9 cellular contexts compared by ENCODE assay signal in genomic region chr18:63444567-63444966, GRCh38. TPM values are rescaled to one million over a fixed set of nuclear protein-coding genes. Genes with fewer than 3 reads are reported as not detected.
DNase-seq lines count a peak whose midpoint lies in the region; ATAC-seq and TF ChIP-seq lines count a peak whose summit lies in the region.
"Had no signal": no experiment of that assay in that cellular context is flagged by ENCODE, and none has a peak within 500 bp of the region (broad histone marks: within the 10 kb centered on the region; RNA-seq: fewer than 3 reads in every experiment).

No MANE protein-coding gene starts in this region.

- H3K27me3 ChIP-seq in heart left ventricle = no peaks in the 10 kb centered on the region
- no peaks in the 10 kb centered on the region for H3K27me3 ChIP-seq in upper lobe of right lung

- CTCF ChIA-PET in HEK293T (lab: Yijun Ruan, JAX) = interaction anchor here (0.6 to 2.1 kb wide), 3 partner anchors 24 to 1189 kb away, joined by 3 to 7 read pairs (median 4); no protein-coding TSS in a partner anchor
- CTCF ChIA-PET in activated CD8-positive, alpha-beta T cell treated with anti-CD3 and anti-CD28 coated beads, Interleukin-2, amount 10 ng/mL, durations not matched to agents 7 days and 5 days (lab: Charles Lee) = interaction anchor here (1.3 kb wide), 1 partner anchor 10 kb away, joined by 3 read pairs; no protein-coding TSS in a partner anchor

- H3K4me3 ChIP-seq in heart left ventricle (no peak overlapping the region), upper lobe of right lung (no peak overlapping the region)

- intact Hi-C loops in heart left ventricle (cut with DNase I) (loop anchor here in 2 of 10 donors (5.0 kb wide), 2 partner anchors 422 to 427 kb away; no protein-coding TSS in a partner anchor), upper lobe of right lung (cut with DNase I) (no loop called here)

- H3K4me1 ChIP-seq in heart left ventricle (peaks cover 0 to 16% (median 0%) of the 10 kb centered on the region in 12 donors), upper lobe of right lung (no peaks in the 10 kb centered on the region)

- TF ChIP-seq CTCF in heart left ventricle (IDR thresholded peaks at IDR 0.05) = no peak
- no peak for TF ChIP-seq CTCF in upper lobe of right lung (IDR thresholded peaks at IDR 0.05)

- no peak overlapping the region for H3K27ac Mint-ChIP-seq in activated CD8-positive, alpha-beta T cell treated with anti-CD3 and anti-CD28 coated beads, Interleukin-2, amount 10 ng/mL, durations not matched to agents 7 days and 5 days
- H3K27ac Mint-ChIP-seq: activated CD4-positive, alpha-beta memory T cell treated with anti-CD3 and anti-CD28 coated beads, Interleukin-2, amount 10 ng/mL, durations not matched to agents 7 days and 5 days had no signal

- peaks cover 4% of the 10 kb centered on the region for H3K27me3 Mint-ChIP-seq in activated CD8-positive, alpha-beta T cell treated with anti-CD3 and anti-CD28 coated beads, Interleukin-2, amount 10 ng/mL, durations not matched to agents 7 days and 5 days (ENCODE audit: low read depth)

- DNase-seq in RPMI7951 (ENCODE audit: low read depth) = peak; percentile 48
- DNase-seq in heart left ventricle = no peak
- no peak for DNase-seq in upper lobe of right lung
- no peak for DNase-seq in HEK293T (ENCODE audit: extremely low spot score)
- DNase-seq in activated CD4-positive, alpha-beta T cell treated with anti-CD3 and anti-CD28 coated beads for 4 hours = no peak
- no peak for DNase-seq in activated CD8-positive, alpha-beta T cell treated with anti-CD3 and anti-CD28 coated beads, Interleukin-2, amount 10 ng/mL, durations not matched to agents 7 days and 5 days
- DNase-seq: activated CD4-positive, alpha-beta memory T cell treated with anti-CD3 and anti-CD28 coated beads, Interleukin-2, amount 10 ng/mL, durations not matched to agents 7 days and 5 days had no signal

- H3K27ac ChIP-seq in heart left ventricle = peak overlapping the region in 2 of 12 donors; percentile 63 to 81
- H3K27ac ChIP-seq in upper lobe of right lung = peak overlapping the region; percentile 7

- ATAC-seq in GM21825 (IDR thresholded peaks at IDR 0.05; ENCODE audit: unreplicated experiment) (peak; percentile 63), heart left ventricle (peak; percentile 19 to 88 (median 74)), upper lobe of right lung (peak; percentile 80)
- ATAC-seq in activated CD8-positive, alpha-beta T cell treated with anti-CD3 and anti-CD28 coated beads, Interleukin-2, amount 10 ng/mL, durations not matched to agents 7 days and 5 days = no peak

- POLR2A ChIA-PET in HEK293T (lab: Yijun Ruan, JAX) = interaction anchor here (1.7 kb wide), 1 partner anchor 77 kb away, joined by 4 read pairs; no protein-coding TSS in a partner anchor
- POLR2A ChIA-PET in activated CD8-positive, alpha-beta T cell treated with anti-CD3 and anti-CD28 coated beads, Interleukin-2, amount 10 ng/mL, durations not matched to agents 7 days and 5 days (lab: Charles Lee) = interaction anchor here (0.6 kb wide), 1 partner anchor 22 kb away, joined by 3 read pairs; the partner anchor contains the start of gene VPS4B

- H3K9me3 Mint-ChIP-seq in activated CD8-positive, alpha-beta T cell treated with anti-CD3 and anti-CD28 coated beads, Interleukin-2, amount 10 ng/mL, durations not matched to agents 7 days and 5 days (ENCODE audit: insufficient read depth) = no peaks in the 10 kb centered on the region
- H3K9me3 Mint-ChIP-seq: activated CD4-positive, alpha-beta memory T cell treated with anti-CD3 and anti-CD28 coated beads, Interleukin-2, amount 10 ng/mL, durations not matched to agents 7 days and 5 days had no signal

- no peaks in the 10 kb centered on the region for H3K36me3 ChIP-seq in heart left ventricle
- H3K36me3 ChIP-seq in upper lobe of right lung = no peaks in the 10 kb centered on the region

- H3K4me3 Mint-ChIP-seq in activated CD8-positive, alpha-beta T cell treated with anti-CD3 and anti-CD28 coated beads, Interleukin-2, amount 10 ng/mL, durations not matched to agents 7 days and 5 days = no peak overlapping the region
- H3K4me3 Mint-ChIP-seq: activated CD4-positive, alpha-beta memory T cell treated with anti-CD3 and anti-CD28 coated beads, Interleukin-2, amount 10 ng/mL, durations not matched to agents 7 days and 5 days had no signal

- 64 to 71% (median 66%) methylated on average over 6 of the region's 6 CpGs for WGBS in heart left ventricle, 4 donors

- H3K36me3 Mint-ChIP-seq in activated CD8-positive, alpha-beta T cell treated with anti-CD3 and anti-CD28 coated beads, Interleukin-2, amount 10 ng/mL, durations not matched to agents 7 days and 5 days (ENCODE audit: low read depth) = no peaks in the 10 kb centered on the region

- no peak for TF ChIP-seq POLR2A in heart left ventricle (IDR thresholded peaks at IDR 0.05)

- no peaks in the 10 kb centered on the region for H3K9me3 ChIP-seq in heart left ventricle
- no peaks in the 10 kb centered on the region for H3K9me3 ChIP-seq in upper lobe of right lung

- H3K4me1 Mint-ChIP-seq in activated CD8-positive, alpha-beta T cell treated with anti-CD3 and anti-CD28 coated beads, Interleukin-2, amount 10 ng/mL, durations not matched to agents 7 days and 5 days (ENCODE audit: low read depth) = no peaks in the 10 kb centered on the region
- H3K4me1 Mint-ChIP-seq: activated CD4-positive, alpha-beta memory T cell treated with anti-CD3 and anti-CD28 coated beads, Interleukin-2, amount 10 ng/mL, durations not matched to agents 7 days and 5 days had no signal

TF ChIP-seq in HEK293T, 16 proteins besides CTCF, POLR2A, EP300 and RAD21:
- TF ChIP-seq ZNF384 (IDR thresholded peaks at IDR 0.05) (no peak), NFRKB (IDR thresholded peaks at IDR 0.05) (no peak), SP1 (IDR thresholded peaks at IDR 0.05) (no peak), L3MBTL2 (conservative IDR thresholded peaks at IDR 0.05) (no peak), FOXM1 (IDR thresholded peaks at IDR 0.05; ENCODE audit: borderline replicate concordance) (no peak), FOXK2 (IDR thresholded peaks at IDR 0.05) (no peak), HDGF (IDR thresholded peaks at IDR 0.05; ENCODE audit: borderline replicate concordance) (no peak), LEF1 (IDR thresholded peaks at IDR 0.05; ENCODE audit: borderline replicate concordance) (no peak), BHLHE40 (IDR thresholded peaks at IDR 0.05; ENCODE audit: borderline replicate concordance) (no peak), SUZ12 (IDR thresholded peaks at IDR 0.05) (no peak), FOXA1 (IDR thresholded peaks at IDR 0.05) (no peak), CTBP1 (IDR thresholded peaks at IDR 0.05; ENCODE audit: borderline replicate concordance) (no peak), ARNT (IDR thresholded peaks at IDR 0.05) (no peak), PKNOX1 (IDR thresholded peaks at IDR 0.05) (no peak), TARDBP (IDR thresholded peaks at IDR 0.05) (no peak), ELF4 (IDR thresholded peaks at IDR 0.05) (no peak)

RNA-seq across cellular contexts. Expression of gene VPS4B, which starts 22.3 kb away (rescaled TPM):
- 40.8 and 41.3 TPM in 2 replicates for total RNA-seq in RPMI7951 (2014; rRNA removed; shearing (Covaris generic))
- total RNA-seq in heart left ventricle (10 to 100 TPM; 13.5 to 40.0 (median 19.9) TPM), upper lobe of right lung (58.7 TPM)
- polyA plus RNA-seq in heart left ventricle = 10 to 100 TPM in 1 of 2 donors, 1 to 10 TPM in 1; 4.2 to 13.1 TPM
- 10 to 100 TPM; 62.8 to 67.2 TPM for total RNA-seq in activated CD8-positive, alpha-beta T cell treated with anti-CD3 and anti-CD28 coated beads, Interleukin-2, amount 10 ng/mL, durations not matched to agents 7 days and 5 days

RNA-seq across cellular contexts. Expression of gene SERPINB5, which starts 32.2 kb away (rescaled TPM):
- total RNA-seq in RPMI7951 (2014; rRNA removed; shearing (Covaris generic)) = not detected in 2 replicates
- not detected for total RNA-seq in heart left ventricle
- not detected for polyA plus RNA-seq in heart left ventricle
- 0.55 TPM for total RNA-seq in upper lobe of right lung
- total RNA-seq in activated CD8-positive, alpha-beta T cell treated with anti-CD3 and anti-CD28 coated beads, Interleukin-2, amount 10 ng/mL, durations not matched to agents 7 days and 5 days = not detected
- total RNA-seq: activated CD4-positive, alpha-beta memory T cell treated with anti-CD3 and anti-CD28 coated beads, Interleukin-2, amount 10 ng/mL, durations not matched to agents 7 days and 5 days; endothelial cell of umbilical vein had no signal
- polyA plus RNA-seq: endothelial cell of umbilical vein had no signal
